Comparison of ENCODE assay signal across 8 cellular contexts in genomic region chr7:77727936-77728701, GRCh38. TPM values are rescaled to one million over a fixed set of nuclear protein-coding genes. Genes with fewer than 3 reads are reported as not detected.
DNase-seq lines count a peak whose midpoint lies in the region; TF ChIP-seq lines count a peak whose summit lies in the region.

No MANE protein-coding gene starts in this region.

- no peak overlapping the region for H4K12ac ChIP-seq in trophoblast cell (ENCODE audit: low read depth, low read length)

- in situ Hi-C loops in mammary epithelial cell (cut with MboI; ENCODE audit: low sequenced_read_pairs in 2 of 2), result no loop called here

- H2AFZ ChIP-seq in mammary epithelial cell (ENCODE audit: low read depth, low read length), result no peak overlapping the region
- no peak overlapping the region for H2AFZ ChIP-seq in fibroblast of lung (ENCODE audit: low read length)
- no peak overlapping the region for H2AFZ ChIP-seq in trophoblast cell (ENCODE audit: insufficient read depth, low read length, poor library complexity)

- H3K79me1 ChIP-seq in trophoblast cell (ENCODE audit: low read length), result no peaks in the 10 kb centered on the region

- no peak overlapping the region for H2BK12ac ChIP-seq in trophoblast cell (ENCODE audit: low read length)

- peak overlapping the region; percentile 3 for H3K4me3 Mint-ChIP-seq in MCF 10A (ENCODE audit: unreplicated experiment)

- no peaks in the 10 kb centered on the region for H4K20me1 ChIP-seq in mammary epithelial cell (ENCODE audit: insufficient read depth, low read length)
- peaks cover 2% of the 10 kb centered on the region for H4K20me1 ChIP-seq in fibroblast of lung (ENCODE audit: control insufficient read depth, extremely low read depth, insufficient read depth, low read length)

- H3K23ac ChIP-seq in trophoblast cell (ENCODE audit: low read length), result no peak overlapping the region

- H3K4me2 ChIP-seq in mammary epithelial cell (ENCODE audit: insufficient read depth, low read depth, low read length) (no peak overlapping the region), fibroblast of lung (ENCODE audit: extremely low read depth, insufficient read depth, low read length) (peak overlapping the region; percentile 58), trophoblast cell (ENCODE audit: low read length) (no peak overlapping the region)

- H2AK5ac ChIP-seq in trophoblast cell (ENCODE audit: low read length), result no peak overlapping the region

- H3K4me3 ChIP-seq in mammary epithelial cell (replicated peaks in 1 of 3; ENCODE audit: insufficient read depth in 1 of 3, low read depth in 2 of 3, low read length in 3 of 3), result no peak overlapping the region
- peak overlapping the region in 3 of 4 experiments; percentile 0 to 5 (median 0) for H3K4me3 ChIP-seq in fibroblast of lung (replicated peaks in 1 of 4; ENCODE audit: control extremely low read depth in 1 of 4, insufficient read depth in 1 of 4, low read depth in 3 of 4, low read length in 4 of 4)
- no peak overlapping the region for H3K4me3 ChIP-seq in trophoblast cell (ENCODE audit: low read depth, low read length)

- WGBS in mammary epithelial cell (ENCODE audit: low coverage, missing lambda C conversion rate), result 85% methylated on average over 8 of the region's 8 CpGs
- no CpG with 5 or more reads among the region's 8 CpGs for WGBS in trophoblast cell (ENCODE audit: extremely low coverage, insufficient coverage, insufficient read length)

- POLR2A ChIA-PET in MCF 10A (lab: Yijun Ruan, JAX), result interaction anchor here (0.5 to 4.9 kb wide), 15 partner anchors 9 to 1366 kb away, joined by 3 to 52 read pairs (median 3); partner anchors contain the start of gene RSBN1L

- H2BK5ac ChIP-seq in trophoblast cell (ENCODE audit: low read depth, low read length, poor library complexity), result no peak overlapping the region

- peaks cover 26% of the 10 kb centered on the region for H3K4me1 Mint-ChIP-seq in MCF 10A (ENCODE audit: insufficient read depth, unreplicated experiment)

- H3K9ac ChIP-seq in mammary epithelial cell (ENCODE audit: insufficient read depth, low read length), result no peak overlapping the region
- no peak overlapping the region for H3K9ac ChIP-seq in fibroblast of lung (ENCODE audit: insufficient read depth, low read length)
- H3K9ac ChIP-seq in trophoblast cell (ENCODE audit: low read length), result no peak overlapping the region

- no TSS peak for BruUV-seq in MCF 10A (replicated peaks; lab: Mats Ljungman, UMichigan)
- BruUV-seq in mammary epithelial cell (replicated peaks; lab: Mats Ljungman, UMichigan), result no TSS peak

- H4K91ac ChIP-seq in trophoblast cell (ENCODE audit: low read depth, low read length), result no peak overlapping the region

- H3K4me1 ChIP-seq in mammary epithelial cell (ENCODE audit: insufficient read depth, low read length) (peaks cover 7% of the 10 kb centered on the region), fibroblast of lung (ENCODE audit: control insufficient read depth, extremely low read depth, insufficient read depth, low read length) (peaks cover 11% of the 10 kb centered on the region), trophoblast cell (ENCODE audit: control insufficient read depth in 1 of 2, insufficient read depth in 2 of 2, low read length in 2 of 2) (peaks cover 2 to 3% of the 10 kb centered on the region in 2 experiments)

- no peak overlapping the region for H4K8ac ChIP-seq in trophoblast cell (ENCODE audit: low read depth, low read length)

- H3K36me3 ChIP-seq in mammary epithelial cell (ENCODE audit: insufficient read depth, low read length) (no peaks in the 10 kb centered on the region), fibroblast of lung (ENCODE audit: control insufficient read depth, insufficient read depth, low read length) (no peaks in the 10 kb centered on the region), trophoblast cell (ENCODE audit: control insufficient read depth in 1 of 2, insufficient read depth in 2 of 2, low read length in 2 of 2) (no peaks in the 10 kb centered on the region)

- H2BK120ac ChIP-seq in trophoblast cell (ENCODE audit: insufficient read depth, low read length, poor library complexity), result no peak overlapping the region

- H3K27me3 ChIP-seq in mammary epithelial cell (ENCODE audit: insufficient read depth, low read length) (no peaks in the 10 kb centered on the region), fibroblast of lung (ENCODE audit: control insufficient read depth, insufficient read depth, low read length) (no peaks in the 10 kb centered on the region), trophoblast cell (ENCODE audit: insufficient read depth, low read length) (no peaks in the 10 kb centered on the region)

- no peaks in the 10 kb centered on the region for H3K36me3 Mint-ChIP-seq in MCF 10A (ENCODE audit: insufficient read depth, unreplicated experiment)

- CTCF ChIA-PET in MCF 10A (lab: Yijun Ruan, JAX), result interaction anchor here (0.7 to 1.7 kb wide), 7 partner anchors 9 to 208 kb away, joined by 3 to 6 read pairs (median 5); no protein-coding TSS in a partner anchor
- CTCF ChIA-PET in mammary epithelial cell (lab: Charles Lee; ENCODE audit: low non-redundant PET), result no interaction called here

- H3K27me3 Mint-ChIP-seq in MCF 10A (ENCODE audit: insufficient read depth, unreplicated experiment), result no peaks in the 10 kb centered on the region

- H3K9me3 ChIP-seq in mammary epithelial cell (replicated peaks; ENCODE audit: insufficient read depth, low read length) (no peaks in the 10 kb centered on the region), fibroblast of lung (ENCODE audit: control insufficient read depth, insufficient read depth, low read depth, low read length) (no peaks in the 10 kb centered on the region), trophoblast cell (ENCODE audit: insufficient read depth, low read depth, low read length) (no peaks in the 10 kb centered on the region)

- H3K4ac ChIP-seq in trophoblast cell (ENCODE audit: low read depth, low read length), result no peak overlapping the region

- H3K79me2 ChIP-seq in mammary epithelial cell (ENCODE audit: insufficient read depth, low read length) (peaks cover 89% of the 10 kb centered on the region), fibroblast of lung (ENCODE audit: control insufficient read depth, insufficient read depth, low read length) (peaks cover 49% of the 10 kb centered on the region), trophoblast cell (ENCODE audit: control insufficient read depth, insufficient read depth, low read length, poor library complexity) (peaks cover 4% of the 10 kb centered on the region)

- intact Hi-C loops in MCF 10A (cut with micrococcal nuclease), result no loop called here
- intact Hi-C loops in mammary epithelial cell (cut with micrococcal nuclease), result no loop called here

- H3K18ac ChIP-seq in trophoblast cell (ENCODE audit: low read length), result no peak overlapping the region

- DNase-seq in MCF 10A (ENCODE audit: unreplicated experiment), result peak; percentile 61
- DNase-seq in mammary epithelial cell, result no peak
- peak; percentile 9 for DNase-seq in RPMI7951 (ENCODE audit: low read depth)
- DNase-seq in fibroblast of lung (ENCODE audit: low read depth in 2 of 2), result peak; percentile 34 to 37
- DNase-seq in trophoblast cell, result peak; percentile 29 to 44
- no peak for DNase-seq in T1000 (lab: John Stamatoyannopoulos, UW)
- no peak for DNase-seq in stimulated activated CD4-positive, alpha-beta T cell treated with anti-CD3 and anti-CD28 coated beads, Interleukin-12 subunit alpha, Interleukin-12 subunit beta, amount 100 ng/mL, for 4 hours
- DNase-seq in NCI-H128 (lab: John Stamatoyannopoulos, UW; ENCODE audit: unreplicated experiment), result no peak

- H3K27ac Mint-ChIP-seq in MCF 10A (ENCODE audit: low read depth, unreplicated experiment), result peak overlapping the region; percentile 78

- no peaks in the 10 kb centered on the region for H3K9me3 Mint-ChIP-seq in MCF 10A (ENCODE audit: unreplicated experiment)

- dilution Hi-C loops in mammary epithelial cell (cut with HindIII; ENCODE audit: low sequenced_read_pairs), result no loop called here

- H3K14ac ChIP-seq in trophoblast cell (ENCODE audit: low read length), result no peak overlapping the region

- H3K27ac ChIP-seq in mammary epithelial cell (ENCODE audit: insufficient read depth, low read depth, low read length) (no peak overlapping the region), fibroblast of lung (ENCODE audit: insufficient read depth, low read length) (peak overlapping the region; percentile 61), trophoblast cell (ENCODE audit: low read depth, low read length) (no peak overlapping the region)

- no peak for TF ChIP-seq CTCF in MCF 10A (IDR thresholded peaks at IDR 0.05; ENCODE audit: unreplicated experiment)
- TF ChIP-seq CTCF in mammary epithelial cell (conservative IDR thresholded peaks at IDR 0.05 in 1 of 2, IDR thresholded peaks at IDR 0.05 in 1 of 2; ENCODE audit: extremely low read depth in 1 of 2, insufficient read depth in 1 of 2, low read depth in 1 of 2, low read length in 2 of 2), result no peak
- TF ChIP-seq CTCF in fibroblast of lung (conservative IDR thresholded peaks at IDR 0.05 in 1 of 2, IDR thresholded peaks at IDR 0.05 in 1 of 2; ENCODE audit: low read depth in 1 of 2, low read length in 2 of 2), result no peak

RNA-seq across cellular contexts. Expression of gene RSBN1L, which starts 31.9 kb away (rescaled TPM):
- total RNA-seq in MCF 10A (2022) (10.9 and 12.1 TPM in 2 replicates), mammary epithelial cell (10 to 100 TPM in 1 of 2 donors, 1 to 10 TPM in 1; 8.8 to 12.8 TPM), fibroblast of lung (19.7 and 20.0 TPM in 2 replicates)
- polyA plus RNA-seq in mammary epithelial cell (5.0 TPM), fibroblast of lung (10.5 and 12.0 TPM in 2 replicates)
- polyA minus RNA-seq in mammary epithelial cell (36.5 TPM), fibroblast of lung (ENCODE audit: low replicate concordance) (1.9 and 2.1 TPM in 2 replicates)
- 14.5 and 19.8 TPM in 2 replicates for total RNA-seq in RPMI7951 (2014; rRNA removed; shearing (Covaris generic))
- 9.6 and 10.4 TPM in 2 replicates for polyA plus RNA-seq in fibroblast of lung (2012)
- 10.3 and 10.7 TPM in 2 replicates for polyA plus RNA-seq in trophoblast cell (2013)

Comparison
In these comparisons a context has a peak if more than half of its experiments do, and no peak if none do; other contexts are left out.
1. DNase-seq: peak in MCF 10A (single experiment), RPMI7951 (single experiment), fibroblast of lung (2 of 2) and trophoblast cell (2 of 2); none in mammary epithelial cell (single experiment), T1000 (single experiment), stimulated activated CD4-positive, alpha-beta T cell treated with anti-CD3 and anti-CD28 coated beads, Interleukin-12 subunit alpha, Interleukin-12 subunit beta, amount 100 ng/mL, for 4 hours (single experiment) and NCI-H128 (single experiment).
2. H3K4me3 ChIP-seq: peak in fibroblast of lung (3 of 4); none in mammary epithelial cell (0 of 3) and trophoblast cell (single experiment).